ENCODE assay signal across 1 cellular context in genomic region chr5:157912621-157913325, GRCh38.
TF ChIP-seq lines count a peak whose summit lies in the region.

No MANE protein-coding gene starts in this region.

TF ChIP-seq in GM12878, 131 proteins besides CTCF, POLR2A, EP300 and RAD21 (continued from another document):
- TF ChIP-seq, protein P1, sequence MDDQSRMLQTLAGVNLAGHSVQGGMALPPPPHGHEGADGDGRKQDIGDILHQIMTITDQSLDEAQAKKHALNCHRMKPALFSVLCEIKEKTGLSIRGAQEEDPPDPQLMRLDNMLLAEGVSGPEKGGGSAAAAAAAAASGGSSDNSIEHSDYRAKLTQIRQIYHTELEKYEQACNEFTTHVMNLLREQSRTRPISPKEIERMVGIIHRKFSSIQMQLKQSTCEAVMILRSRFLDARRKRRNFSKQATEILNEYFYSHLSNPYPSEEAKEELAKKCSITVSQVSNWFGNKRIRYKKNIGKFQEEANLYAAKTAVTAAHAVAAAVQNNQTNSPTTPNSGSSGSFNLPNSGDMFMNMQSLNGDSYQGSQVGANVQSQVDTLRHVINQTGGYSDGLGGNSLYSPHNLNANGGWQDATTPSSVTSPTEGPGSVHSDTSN (IDR thresholded peaks at IDR 0.05; ENCODE audit: insufficient replicate concordance, low read depth, low read length) = no peak
- no peak for TF ChIP-seq KAT2A (conservative IDR thresholded peaks at IDR 0.05; ENCODE audit: control insufficient read depth, low read depth, low read length)
- TF ChIP-seq HDAC6 (IDR thresholded peaks at IDR 0.05; ENCODE audit: unreplicated experiment) = no peak
- no peak for TF ChIP-seq POLR2AphosphoS2 (IDR thresholded peaks at IDR 0.05; ENCODE audit: low read depth, low read length)
